Comparison of ENCODE assay signal across 1 cellular context in the genomic region with DNA sequence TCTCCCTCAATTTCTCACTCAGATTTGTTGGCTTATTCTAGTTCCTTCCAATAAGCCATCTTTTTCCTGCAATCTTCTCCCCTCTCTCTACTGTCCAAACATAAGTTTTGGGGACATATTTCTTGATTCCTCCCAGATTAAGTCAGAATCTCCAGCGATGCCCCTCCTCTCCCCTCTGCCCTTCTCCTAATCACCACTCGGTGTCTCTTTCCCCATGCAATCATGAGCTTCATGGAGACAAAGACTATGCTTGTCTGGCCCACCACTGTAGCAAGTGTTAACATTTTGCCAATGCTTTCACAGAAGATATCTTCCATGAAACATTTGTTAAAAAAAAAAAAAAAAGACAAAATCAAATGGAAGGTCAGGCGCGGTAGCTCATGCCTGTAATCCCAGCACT.
TF ChIP-seq lines count a peak whose summit lies in the region.

No MANE protein-coding gene starts in this region.

TF ChIP-seq in SK-N-SH, 30 proteins besides CTCF, POLR2A, EP300 and RAD21 (continued from another document):
- TF ChIP-seq REST (IDR thresholded peaks at IDR 0.05; ENCODE audit: low read depth, low read length): no peak
- TF ChIP-seq USF2 (IDR thresholded peaks at IDR 0.05; ENCODE audit: borderline replicate concordance, low read depth, low read length): no peak
- TF ChIP-seq JUND (IDR thresholded peaks at IDR 0.05): no peak
- TF ChIP-seq IRF3 (IDR thresholded peaks at IDR 0.05; ENCODE audit: low read depth, low read length): no peak
- no peak for TF ChIP-seq EZH2phosphoT487 (IDR thresholded peaks at IDR 0.05; ENCODE audit: borderline replicate concordance, low read depth)
